18 cellular contexts compared by ENCODE assay signal in the genomic region with DNA sequence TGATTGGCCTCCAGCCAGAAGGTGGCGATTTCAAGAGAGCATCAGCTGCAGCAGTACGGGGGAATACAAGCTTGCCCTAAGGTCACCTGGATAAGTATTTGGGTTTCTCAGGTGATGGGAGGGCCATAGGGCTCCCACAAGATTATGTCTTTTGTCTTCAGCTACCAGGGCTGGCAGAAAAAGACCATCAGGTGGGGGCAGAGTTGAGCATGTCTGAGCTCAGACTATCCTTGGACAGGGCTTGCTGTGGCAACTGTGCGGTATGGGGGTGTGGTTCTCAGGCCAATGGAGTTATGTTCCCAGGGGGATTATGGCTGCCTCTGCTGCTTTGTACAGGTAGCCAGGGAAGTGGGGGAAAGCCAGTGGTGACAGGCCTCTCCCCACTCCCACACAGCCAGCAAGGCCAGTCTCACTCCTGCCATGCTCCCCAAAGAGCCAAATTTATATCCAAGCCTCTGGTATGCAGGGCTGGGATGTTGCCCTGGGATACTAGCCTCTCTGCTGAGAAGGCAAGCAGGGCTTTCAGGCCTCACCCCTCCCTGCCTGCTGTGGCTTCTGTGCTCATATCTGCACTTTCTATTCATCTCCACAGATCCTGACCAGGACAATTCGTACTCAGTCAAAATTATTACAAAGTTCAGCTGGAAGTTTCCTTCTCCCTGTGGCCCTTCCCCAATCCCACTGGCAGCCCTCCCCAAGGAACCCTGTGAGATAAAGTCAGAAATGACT. TPM values are rescaled to one million over a fixed set of nuclear protein-coding genes. Genes with fewer than 3 reads are reported as not detected.
DNase-seq lines count a peak whose midpoint lies in the region; ATAC-seq, FAIRE-seq and TF ChIP-seq lines count a peak whose summit lies in the region.
"Had no signal": no experiment of that assay in that cellular context is flagged by ENCODE, and none has a peak within 500 bp of the region (broad histone marks: within the 10 kb centered on the region; RNA-seq: fewer than 3 reads in every experiment).

No MANE protein-coding gene starts in this region.

- H3K27ac Mint-ChIP-seq in activated T-helper 1 cell treated with anti-CD3 and anti-CD28 coated beads, Interleukin-12 subunit alpha, Interleukin-12 subunit beta, Interleukin-2, Interleukin-4 antibody, amounts not matched to agents 30 ng/mL and 10 ng/mL and 1 ng/mL, durations not matched to agents 14 hours and 24 hours and 36 hours: peak overlapping the region; percentile 75

- H3K27ac ChIP-seq in DOHH2 (ENCODE audit: low read depth, low read length) (no peak overlapping the region), mesendoderm (ENCODE audit: low read depth, low read length) (peak overlapping the region; percentile 61), SK-N-SH (ENCODE audit: low read depth in 2 of 2, low read length in 1 of 2) (no peak overlapping the region), small intestine (ENCODE audit: low read depth in 1 of 2, low read length in 1 of 2) (no peak overlapping the region)
- H3K27ac ChIP-seq: colonic mucosa, left lung had no signal

- no peak overlapping the region for H3K4me3 ChIP-seq in DOHH2 (ENCODE audit: low read length)
- H3K4me3 ChIP-seq in mesendoderm (ENCODE audit: low read length): no peak overlapping the region
- no peak overlapping the region for H3K4me3 ChIP-seq in SK-N-SH (ENCODE audit: low read depth in 2 of 2, low read length in 1 of 2)
- no peak overlapping the region for H3K4me3 ChIP-seq in small intestine (ENCODE audit: low read depth in 1 of 2, low read length in 2 of 2)
- H3K4me3 ChIP-seq: colonic mucosa, left lung had no signal

- H4K5ac ChIP-seq in mesendoderm (ENCODE audit: low read length): no peak overlapping the region

- WGBS in mesendoderm (ENCODE audit: extremely low coverage, insufficient coverage, low lambda C conversion rate): no CpG with 5 or more reads among the region's 4 CpGs
- 13% methylated on average over 3 of the region's 4 CpGs for WGBS in SK-N-SH (ENCODE audit: low lambda C conversion rate)
- WGBS in small intestine, 3 donors: 25 to 60% (median 50%) methylated on average over 4 of the region's 4 CpGs

- peaks cover 39% of the 10 kb centered on the region for H3K4me1 ChIP-seq in DOHH2 (ENCODE audit: control insufficient read depth, low read length)
- H3K4me1 ChIP-seq in mesendoderm (ENCODE audit: control insufficient read depth, low read depth, low read length): peaks cover 6% of the 10 kb centered on the region
- no peaks in the 10 kb centered on the region for H3K4me1 ChIP-seq in SK-N-SH (ENCODE audit: control insufficient read depth in 1 of 2, insufficient read depth in 2 of 2, low read depth in 1 of 2, low read length in 1 of 2)
- H3K4me1 ChIP-seq in small intestine (ENCODE audit: control insufficient read depth in 2 of 2, insufficient read depth in 1 of 2, low read depth in 1 of 2, low read length in 1 of 2): peaks cover 0 to 2% of the 10 kb centered on the region in 2 donors
- H3K4me1 ChIP-seq: colonic mucosa had no signal

- H3K23ac ChIP-seq in mesendoderm (ENCODE audit: low read length): no peak overlapping the region

- H3K18ac ChIP-seq in mesendoderm (ENCODE audit: low read length): peak overlapping the region; percentile 60

- H3K27me3 Mint-ChIP-seq in activated T-helper 1 cell treated with anti-CD3 and anti-CD28 coated beads, Interleukin-12 subunit alpha, Interleukin-12 subunit beta, Interleukin-2, Interleukin-4 antibody, amounts not matched to agents 30 ng/mL and 10 ng/mL and 1 ng/mL, durations not matched to agents 14 hours and 24 hours and 36 hours (ENCODE audit: insufficient read depth): no peaks in the 10 kb centered on the region

- H3K4me2 ChIP-seq in DOHH2 (ENCODE audit: low read length) (peak overlapping the region; percentile 53), mesendoderm (ENCODE audit: low read length) (no peak overlapping the region), SK-N-SH (no peak overlapping the region)

- no peak for DNase-seq in activated T-helper 1 cell treated with anti-CD3 and anti-CD28 coated beads, Interleukin-12 subunit alpha, Interleukin-12 subunit beta, Interleukin-2, Interleukin-4 antibody, amounts not matched to agents 30 ng/mL and 10 ng/mL and 1 ng/mL, durations not matched to agents 14 hours and 24 hours and 36 hours (ENCODE audit: low spot score)
- DNase-seq in mesendoderm (peak; percentile 31), SK-N-SH (no peak), HTR-8/SVneo (ENCODE audit: insufficient read length, low spot score) (no peak), small intestine (no peak)
- DNase-seq: amygdala; CD8-positive, alpha-beta T cell; colonic mucosa; H9; hippocampal formation; left lung; NCI-H146; NCI-H510A treated with DMSO at 0.1 percent for 48 hours; RPMI8226; substantia nigra had no signal

- peaks cover 55% of the 10 kb centered on the region for H3K4me1 Mint-ChIP-seq in activated T-helper 1 cell treated with anti-CD3 and anti-CD28 coated beads, Interleukin-12 subunit alpha, Interleukin-12 subunit beta, Interleukin-2, Interleukin-4 antibody, amounts not matched to agents 30 ng/mL and 10 ng/mL and 1 ng/mL, durations not matched to agents 14 hours and 24 hours and 36 hours (ENCODE audit: low read depth)

- no peak for TF ChIP-seq RAD21 in SK-N-SH (IDR thresholded peaks at IDR 0.05; ENCODE audit: low read length)

- H4K8ac ChIP-seq in mesendoderm (ENCODE audit: low read depth, low read length): no peak overlapping the region

- H3K27me3 ChIP-seq in DOHH2 (ENCODE audit: control insufficient read depth, low read length) (no peaks in the 10 kb centered on the region), mesendoderm (ENCODE audit: insufficient read depth, low read length, poor library complexity) (no peaks in the 10 kb centered on the region), SK-N-SH (ENCODE audit: insufficient read depth) (peaks cover 28% of the 10 kb centered on the region), small intestine (ENCODE audit: control insufficient read depth in 2 of 2, insufficient read depth in 2 of 2, low read length in 2 of 2) (no peaks in the 10 kb centered on the region)
- H3K27me3 ChIP-seq: colonic mucosa, left lung had no signal

- H2AFZ ChIP-seq in SK-N-SH (ENCODE audit: low read depth): no peak overlapping the region

- peak overlapping the region; percentile 62 for H2BK15ac ChIP-seq in mesendoderm (replicated peaks; ENCODE audit: low read depth)

- no peak overlapping the region for H2AK5ac ChIP-seq in mesendoderm (ENCODE audit: low read length)

- H3K36me3 Mint-ChIP-seq in activated T-helper 1 cell treated with anti-CD3 and anti-CD28 coated beads, Interleukin-12 subunit alpha, Interleukin-12 subunit beta, Interleukin-2, Interleukin-4 antibody, amounts not matched to agents 30 ng/mL and 10 ng/mL and 1 ng/mL, durations not matched to agents 14 hours and 24 hours and 36 hours (ENCODE audit: low read depth): peaks cover 70% of the 10 kb centered on the region

- H2BK120ac ChIP-seq in mesendoderm (ENCODE audit: low read depth, low read length): peak overlapping the region; percentile 46

- no peaks in the 10 kb centered on the region for H3K9me2 ChIP-seq in DOHH2 (replicated peaks; ENCODE audit: control insufficient read depth, low read length)
- H3K9me2 ChIP-seq in SK-N-SH: no peaks in the 10 kb centered on the region

- H3K36me3 ChIP-seq in DOHH2 (ENCODE audit: control insufficient read depth, low read length) (no peaks in the 10 kb centered on the region), mesendoderm (ENCODE audit: control insufficient read depth, insufficient read depth, low read length) (no peaks in the 10 kb centered on the region), SK-N-SH (replicated peaks in 1 of 2; ENCODE audit: control insufficient read depth in 1 of 2, insufficient read depth in 2 of 2, low read length in 1 of 2) (no peaks in the 10 kb centered on the region), small intestine (ENCODE audit: control insufficient read depth in 2 of 2, insufficient read depth in 2 of 2, low read length in 2 of 2) (no peaks in the 10 kb centered on the region)
- H3K36me3 ChIP-seq: colonic mucosa, left lung had no signal

- peak overlapping the region; percentile 48 for H3K4me3 Mint-ChIP-seq in activated T-helper 1 cell treated with anti-CD3 and anti-CD28 coated beads, Interleukin-12 subunit alpha, Interleukin-12 subunit beta, Interleukin-2, Interleukin-4 antibody, amounts not matched to agents 30 ng/mL and 10 ng/mL and 1 ng/mL, durations not matched to agents 14 hours and 24 hours and 36 hours
- H3K4me3 Mint-ChIP-seq: H9 had no signal

- H3K9me3 ChIP-seq in DOHH2 (ENCODE audit: control insufficient read depth, insufficient read depth, low read length) (peaks cover 22% of the 10 kb centered on the region; the same call in 1 of the 2 replicates), SK-N-SH (no peaks in the 10 kb centered on the region), small intestine (ENCODE audit: control insufficient read depth, low read depth) (no peaks in the 10 kb centered on the region)
- H3K9me3 ChIP-seq: colonic mucosa had no signal

- peak overlapping the region; percentile 96 for H3K4ac ChIP-seq in mesendoderm (ENCODE audit: low read depth, low read length)

- H4K20me1 ChIP-seq in DOHH2 (ENCODE audit: control insufficient read depth, insufficient read depth, low read depth, low read length) (no peaks in the 10 kb centered on the region), SK-N-SH (ENCODE audit: insufficient read depth) (no peaks in the 10 kb centered on the region)

- peak overlapping the region; percentile 82 for H2BK5ac ChIP-seq in mesendoderm (ENCODE audit: low read length)

- TF ChIP-seq CTCF in DOHH2 (IDR thresholded peaks at IDR 0.05; ENCODE audit: low read depth, low read length, poor library complexity, severe bottlenecking): peak; percentile 33
- TF ChIP-seq CTCF in SK-N-SH (IDR thresholded peaks at IDR 0.05): no peak

- H3K9ac ChIP-seq in mesendoderm (ENCODE audit: low read length): peak overlapping the region; percentile 8
- H3K9ac ChIP-seq in SK-N-SH: no peak overlapping the region

- POLR2A ChIA-PET in SK-N-SH (lab: Yijun Ruan, JAX): no interaction called here

- intact Hi-C loops in activated T-helper 1 cell treated with anti-CD3 and anti-CD28 coated beads, Interleukin-12 subunit alpha, Interleukin-12 subunit beta, Interleukin-2, Interleukin-4 antibody, amounts not matched to agents 30 ng/mL and 10 ng/mL and 1 ng/mL, durations not matched to agents 14 hours and 24 hours and 36 hours (cut with micrococcal nuclease): loop anchor here (2.0 kb wide), 1 partner anchor 135 kb away; no protein-coding TSS in a partner anchor

- no peaks in the 10 kb centered on the region for H3K79me1 ChIP-seq in mesendoderm (ENCODE audit: low read length)

- H3F3A ChIP-seq in DOHH2 (ENCODE audit: control insufficient read depth, insufficient read depth) (no peaks in the 10 kb centered on the region), SK-N-SH (replicated peaks; ENCODE audit: insufficient read depth) (no peaks in the 10 kb centered on the region)

- H3K79me2 ChIP-seq in DOHH2 (ENCODE audit: control insufficient read depth, low read length) (no peaks in the 10 kb centered on the region), mesendoderm (ENCODE audit: control insufficient read depth, insufficient read depth, low read length) (no peaks in the 10 kb centered on the region), SK-N-SH (ENCODE audit: insufficient read depth) (no peaks in the 10 kb centered on the region)

- no peak for TF ChIP-seq EP300 in SK-N-SH (IDR thresholded peaks at IDR 0.05; ENCODE audit: borderline replicate concordance in 1 of 2, low read depth in 1 of 2, low read length in 1 of 2)

- H3K9me3 Mint-ChIP-seq in activated T-helper 1 cell treated with anti-CD3 and anti-CD28 coated beads, Interleukin-12 subunit alpha, Interleukin-12 subunit beta, Interleukin-2, Interleukin-4 antibody, amounts not matched to agents 30 ng/mL and 10 ng/mL and 1 ng/mL, durations not matched to agents 14 hours and 24 hours and 36 hours: peaks cover 43% of the 10 kb centered on the region

- peak; percentile 37 for ATAC-seq in GM19023 (IDR thresholded peaks at IDR 0.05; ENCODE audit: unreplicated experiment)
- no peak for ATAC-seq in GM21360 (IDR thresholded peaks at IDR 0.05; ENCODE audit: unreplicated experiment)
- ATAC-seq: left lung had no signal

- H3K56ac ChIP-seq in mesendoderm (ENCODE audit: low read length): peak overlapping the region; percentile 45

- CTCF ChIA-PET in SK-N-SH (lab: Yijun Ruan, JAX): interaction anchor here (0.6 to 2.4 kb wide), 3 partner anchors 13 to 165 kb away, joined by 3 to 6 read pairs (median 5); no protein-coding TSS in a partner anchor

- no peak for FAIRE-seq in HTR-8/SVneo (lab: Jason Lieb, UNC)
- no peak for FAIRE-seq in small intestine (lab: Jason Lieb, UNC)

RNA-seq across cellular contexts. Expression of gene CD84, which starts 26.7 kb away (rescaled TPM):
- total RNA-seq in activated T-helper 1 cell treated with anti-CD3 and anti-CD28 coated beads, Interleukin-12 subunit alpha, Interleukin-12 subunit beta, Interleukin-2, Interleukin-4 antibody, amounts not matched to agents 30 ng/mL and 10 ng/mL and 1 ng/mL, durations not matched to agents 14 hours and 24 hours and 36 hours: 16.3 and 17.2 TPM in 2 replicates
- polyA plus RNA-seq in mesendoderm (2013, experiment 1 of 2): not detected
- not detected for polyA plus RNA-seq in mesendoderm (2013, experiment 2 of 2)
- polyA plus RNA-seq in SK-N-SH (2012; rRNA removed) (not detected in 2 replicates), small intestine (under 1 TPM; 0.22 to 0.94 (median 0.27) TPM)
- not detected in 2 replicates for polyA plus RNA-seq in SK-N-SH (2012; cell fraction: cytosol; rRNA removed)
- not detected in 2 replicates for polyA plus RNA-seq in SK-N-SH (2012; cell fraction: nucleus; rRNA removed)
- total RNA-seq: H9 had no signal

RNA-seq across cellular contexts. Expression of gene SLAMF1, which starts 40.9 kb away (rescaled TPM):
- 118 TPM in 2 replicates for total RNA-seq in activated T-helper 1 cell treated with anti-CD3 and anti-CD28 coated beads, Interleukin-12 subunit alpha, Interleukin-12 subunit beta, Interleukin-2, Interleukin-4 antibody, amounts not matched to agents 30 ng/mL and 10 ng/mL and 1 ng/mL, durations not matched to agents 14 hours and 24 hours and 36 hours
- polyA plus RNA-seq in mesendoderm (2013, experiment 1 of 2): 0.10 TPM
- polyA plus RNA-seq in mesendoderm (2013, experiment 2 of 2): 0.11 TPM
- polyA plus RNA-seq in SK-N-SH (2012; rRNA removed) (not detected in 2 replicates), small intestine (1 to 10 TPM in 1 of 3 donors, under 1 TPM in 2; 0.22 to 1.4 (median 0.46) TPM)
- polyA plus RNA-seq in SK-N-SH (2012; cell fraction: cytosol; rRNA removed): not detected in 2 replicates
- polyA plus RNA-seq in SK-N-SH (2012; cell fraction: nucleus; rRNA removed): not detected in 2 replicates
- total RNA-seq: H9 had no signal
